Comparison of ENCODE assay signal across 8 cellular contexts in the genomic region with DNA sequence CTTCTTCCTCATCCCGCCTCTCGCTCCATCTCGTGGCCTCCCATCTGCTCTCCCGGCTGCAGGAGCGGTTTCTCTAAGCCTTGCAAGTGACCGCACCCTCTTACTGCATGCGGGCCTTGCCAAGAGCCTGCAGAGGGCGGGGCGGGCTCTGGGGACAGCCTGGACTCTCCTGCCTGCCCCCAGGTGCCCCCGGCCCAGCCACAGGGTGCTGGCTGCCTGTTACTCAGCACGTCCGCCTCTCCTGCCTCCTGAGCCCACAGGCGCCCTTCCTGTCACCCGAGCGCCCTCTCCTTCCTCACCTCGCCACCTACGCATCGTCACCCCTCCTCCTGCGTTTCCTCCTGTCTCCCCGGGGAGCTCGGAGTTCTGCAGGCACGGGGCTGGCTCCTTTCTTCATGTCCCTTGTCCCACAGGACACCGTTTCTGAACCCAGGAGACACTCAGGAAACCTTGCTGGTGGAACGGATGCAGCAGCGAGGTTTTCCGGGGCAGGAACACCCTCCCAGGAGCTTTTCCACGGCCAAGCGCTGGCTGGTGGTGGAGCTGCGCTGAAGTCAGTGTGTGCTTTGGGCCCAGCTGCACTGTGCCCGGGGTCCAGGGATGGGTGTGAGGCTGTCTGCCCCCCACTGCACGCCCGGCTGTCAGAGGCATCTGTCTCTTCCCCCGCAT. TPM values are rescaled to one million over a fixed set of nuclear protein-coding genes. Genes with fewer than 3 reads are reported as not detected.
A peak's percentile ranks its signal among the peaks of the same experiment; 100 is the strongest.
DNase-seq lines count a peak whose midpoint lies in the region; ATAC-seq, FAIRE-seq and TF ChIP-seq lines count a peak whose summit lies in the region.

No MANE protein-coding gene starts in this region.

- TF ChIP-seq POLR2A in NB4 (IDR thresholded peaks at IDR 0.05; ENCODE audit: extremely low read depth, insufficient read length), result no peak

- DNase-seq in D721Med (ENCODE audit: insufficient read length, low spot score), result peak; percentile 62
- DNase-seq in NB4 (ENCODE audit: low read depth), result peak; percentile 92
- peak; percentile 41 to 47 for DNase-seq in activated CD8-positive, alpha-beta memory T cell treated with anti-CD3 and anti-CD28 coated beads for 4 hours (ENCODE audit: low read depth in 2 of 2)
- peak; percentile 61 for DNase-seq in fibroblast of the aortic adventitia (ENCODE audit: low read depth)
- no peak for DNase-seq in hippocampal formation (lab: John Stamatoyannopoulos, UW)

- ATAC-seq in GM21515 (IDR thresholded peaks at IDR 0.05; ENCODE audit: unreplicated experiment), result peak; percentile 55
- no peak for ATAC-seq in GM18520 (IDR thresholded peaks at IDR 0.05; ENCODE audit: unreplicated experiment)

- peak overlapping the region; percentile 27 for H3K4me3 ChIP-seq in NB4 (ENCODE audit: low read depth, low read length)
- no peak overlapping the region for H3K4me3 ChIP-seq in fibroblast of the aortic adventitia (ENCODE audit: low read depth, low read length)
- peak overlapping the region in 6 of 7 experiments; percentile 7 to 27 (median 14) for H3K4me3 ChIP-seq in skin epidermis

- FAIRE-seq in D721Med (lab: Jason Lieb, UNC), result no peak

- H3K27ac ChIP-seq in skin epidermis, result peak overlapping the region in 17 of 21 experiments; percentile 7 to 87 (median 64)

- TF ChIP-seq CTCF in D721Med (IDR thresholded peaks at IDR 0.05; ENCODE audit: insufficient read depth, missing control alignments) (no peak), NB4 (IDR thresholded peaks at IDR 0.05; ENCODE audit: low read depth, low read length) (no peak), fibroblast of the aortic adventitia (IDR thresholded peaks at IDR 0.05; ENCODE audit: insufficient read depth, low read length) (no peak)

RNA-seq across cellular contexts. Expression of gene HPCAL1, which starts 28.5 kb away (rescaled TPM):
- 6.5 and 34.4 TPM in 2 replicates for total RNA-seq in fibroblast of the aortic adventitia (ENCODE audit: low replicate concordance)

Comparison
In these comparisons a context has a peak if more than half of its experiments do, and no peak if none do; other contexts are left out.
1. DNase-seq: peak in D721Med (single experiment), NB4 (single experiment), activated CD8-positive, alpha-beta memory T cell treated with anti-CD3 and anti-CD28 coated beads for 4 hours (2 of 2) and fibroblast of the aortic adventitia (single experiment); none in hippocampal formation (0 of 2).